8 cellular contexts compared by ENCODE assay signal in the genomic region with DNA sequence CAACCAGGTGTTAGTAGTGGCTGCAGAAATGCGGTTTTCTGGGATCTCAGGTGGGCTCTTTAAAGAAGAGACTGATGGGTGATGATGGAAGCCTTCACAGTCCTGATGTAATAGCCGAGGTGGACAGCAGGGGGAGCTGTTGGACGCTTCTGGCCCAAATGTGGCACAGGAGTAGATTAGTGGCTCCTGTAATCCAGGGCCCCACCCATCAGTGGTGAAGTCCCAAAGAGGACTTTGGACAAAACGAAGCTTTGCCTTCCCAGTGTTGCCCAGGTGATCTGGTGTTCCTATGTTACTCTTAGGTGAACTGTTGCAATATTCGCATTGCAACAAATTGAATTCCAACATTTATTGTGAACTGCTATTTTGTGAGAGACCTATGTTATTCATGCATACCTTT.
DNase-seq lines count a peak whose midpoint lies in the region; ATAC-seq lines count a peak whose summit lies in the region.

No MANE protein-coding gene starts in this region.

- ATAC-seq in HG02678 (IDR thresholded peaks at IDR 0.05; ENCODE audit: unreplicated experiment): no peak

- DNase-seq in NCI-H510A treated with DMSO at 0.1 percent for 48 hours (lab: John Stamatoyannopoulos, UW): peak; percentile 33
- DNase-seq in NCI-H510A (lab: John Stamatoyannopoulos, UW): no peak
- DNase-seq in NCI-H1694 treated with DMSO at 0.1 percent for 48 hours (lab: John Stamatoyannopoulos, UW): peak; percentile 33
- DNase-seq in activated CD4-positive, alpha-beta T cell treated with anti-CD3 and anti-CD28 coated beads, Interleukin-2, amount 50 U/mL, for 24 hours (ENCODE audit: low read depth in 1 of 2, low spot score in 1 of 2): peak; percentile 60 to 62
- peak; percentile 30 for DNase-seq in effector CD8-positive, alpha-beta T cell (lab: John Stamatoyannopoulos, UW)
- DNase-seq in midbrain (lab: John Stamatoyannopoulos, UW): peak; percentile 29
- DNase-seq in stimulated activated CD8-positive, alpha-beta memory T cell treated with anti-CD3 and anti-CD28 coated beads, Interleukin-4, amount 100 ng/mL, for 24 hours (ENCODE audit: low read depth): peak; percentile 60
